ENCODE assay signal across 23 cellular contexts in the genomic region with DNA sequence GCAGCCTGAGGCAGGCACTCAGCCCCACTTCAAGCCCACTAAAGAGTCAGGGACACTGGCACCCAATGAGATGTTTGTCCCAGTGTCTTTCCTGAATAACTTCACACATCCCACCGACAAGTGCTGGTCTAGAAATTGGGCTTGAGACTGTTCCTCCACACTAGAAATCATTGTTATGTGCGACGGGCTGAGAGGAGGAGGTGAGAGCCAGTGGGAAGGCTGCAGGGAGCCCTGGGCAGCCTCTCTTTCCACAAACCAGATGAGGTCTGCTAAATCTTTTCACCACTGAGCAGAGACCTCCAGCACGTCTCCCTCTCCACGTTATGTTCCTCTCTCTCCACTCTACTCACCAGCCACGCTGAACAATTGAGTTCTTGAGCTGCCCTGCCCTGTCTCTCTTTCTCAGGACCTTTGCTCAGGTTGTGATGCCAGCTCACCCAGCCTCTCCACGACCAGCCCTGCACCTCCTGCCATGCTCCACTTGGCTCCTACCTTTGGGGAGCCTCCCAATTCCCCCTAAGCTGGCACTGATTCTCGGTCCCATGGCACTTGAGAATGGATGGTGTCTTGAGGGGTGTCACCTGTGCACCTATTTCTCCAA.
"Had no signal": no experiment of that assay in that cellular context is flagged by ENCODE, and none has a peak within 500 bp of the region (broad histone marks: within the 10 kb centered on the region; RNA-seq: fewer than 3 reads in every experiment).

No MANE protein-coding gene starts in this region.

- H3K4me1 ChIP-seq: right lobe of liver, upper lobe of right lung had no signal

- H3K9me3 Mint-ChIP-seq: activated CD4-positive, alpha-beta memory T cell treated with anti-CD3 and anti-CD28 coated beads for 36 hours; activated naive CD4-positive, alpha-beta T cell treated with anti-CD3 and anti-CD28 coated beads, Interleukin-2, amount 50 U/mL, for 24 hours; activated T-helper 1 cell treated with anti-CD3 and anti-CD28 coated beads, Interleukin-12 subunit alpha, Interleukin-12 subunit beta, Interleukin-2, Interleukin-4 antibody, amounts not matched to agents 30 ng/mL and 10 ng/mL and 1 ng/mL, durations not matched to agents 14 hours and 24 hours and 36 hours; stimulated activated naive B cell treated with anti-CD40 and anti-IgM and Interleukin-4, amounts not matched to agents 10 μg/mL and 1 μg/mL and 100 μg/mL, for 72 hours had no signal

- H3K27ac Mint-ChIP-seq: activated CD4-positive, alpha-beta memory T cell treated with anti-CD3 and anti-CD28 coated beads for 36 hours; activated naive CD4-positive, alpha-beta T cell treated with anti-CD3 and anti-CD28 coated beads, Interleukin-2, amount 50 U/mL, for 24 hours; activated T-helper 1 cell treated with anti-CD3 and anti-CD28 coated beads, Interleukin-12 subunit alpha, Interleukin-12 subunit beta, Interleukin-2, Interleukin-4 antibody, amounts not matched to agents 30 ng/mL and 10 ng/mL and 1 ng/mL, durations not matched to agents 14 hours and 24 hours and 36 hours; stimulated activated naive B cell treated with anti-CD40 and anti-IgM and Interleukin-4, amounts not matched to agents 10 μg/mL and 1 μg/mL and 100 μg/mL, for 72 hours had no signal

- ATAC-seq: heart right ventricle; left lobe of liver; lower lobe of right lung; mucosa of descending colon; right lobe of liver; stimulated activated naive B cell treated with anti-CD40 and anti-IgM and Interleukin-4, amounts not matched to agents 10 μg/mL and 1 μg/mL and 100 μg/mL, for 72 hours had no signal

- H3K4me3 Mint-ChIP-seq: activated CD4-positive, alpha-beta memory T cell treated with anti-CD3 and anti-CD28 coated beads for 36 hours; activated naive CD4-positive, alpha-beta T cell treated with anti-CD3 and anti-CD28 coated beads, Interleukin-2, amount 50 U/mL, for 24 hours; activated T-helper 1 cell treated with anti-CD3 and anti-CD28 coated beads, Interleukin-12 subunit alpha, Interleukin-12 subunit beta, Interleukin-2, Interleukin-4 antibody, amounts not matched to agents 30 ng/mL and 10 ng/mL and 1 ng/mL, durations not matched to agents 14 hours and 24 hours and 36 hours; stimulated activated naive B cell treated with anti-CD40 and anti-IgM and Interleukin-4, amounts not matched to agents 10 μg/mL and 1 μg/mL and 100 μg/mL, for 72 hours had no signal

- H3K27me3 Mint-ChIP-seq: stimulated activated naive B cell treated with anti-CD40 and anti-IgM and Interleukin-4, amounts not matched to agents 10 μg/mL and 1 μg/mL and 100 μg/mL, for 72 hours had no signal

- H3K4me2 ChIP-seq: smooth muscle cell had no signal

- H3K4me1 Mint-ChIP-seq: activated naive CD4-positive, alpha-beta T cell treated with anti-CD3 and anti-CD28 coated beads, Interleukin-2, amount 50 U/mL, for 24 hours; stimulated activated naive B cell treated with anti-CD40 and anti-IgM and Interleukin-4, amounts not matched to agents 10 μg/mL and 1 μg/mL and 100 μg/mL, for 72 hours had no signal

- DNase-seq: activated CD4-positive, alpha-beta memory T cell treated with anti-CD3 and anti-CD28 coated beads for 36 hours; activated CD4-positive, alpha-beta T cell treated with anti-CD3 and anti-CD28 coated beads for 48 hours; activated gamma-delta T cell treated with Interleukin-2 at 50 U/mL for 16 hours; activated T-cell treated with anti-CD3 and anti-CD28 coated beads for 4 hours; aorta; erythroblast; foreskin fibroblast; heart right ventricle; kidney; lower lobe of right lung; mesendoderm; mucosa of descending colon; occipital lobe; right lobe of liver; stimulated activated CD4-positive, alpha-beta T cell treated with anti-CD3 and anti-CD28 coated beads, Interleukin-2, amount 100 ng/mL, for 48 hours; stimulated activated CD8-positive, alpha-beta memory T cell treated with anti-CD3 and anti-CD28 coated beads, Interleukin-4, amount 100 ng/mL, for 48 hours; stimulated activated naive B cell treated with anti-CD40 and anti-IgM and Interleukin-4, amounts not matched to agents 10 μg/mL and 1 μg/mL and 100 μg/mL, for 72 hours; upper lobe of right lung had no signal

- H3K36me3 Mint-ChIP-seq: activated CD4-positive, alpha-beta memory T cell treated with anti-CD3 and anti-CD28 coated beads for 36 hours; activated naive CD4-positive, alpha-beta T cell treated with anti-CD3 and anti-CD28 coated beads, Interleukin-2, amount 50 U/mL, for 24 hours; stimulated activated naive B cell treated with anti-CD40 and anti-IgM and Interleukin-4, amounts not matched to agents 10 μg/mL and 1 μg/mL and 100 μg/mL, for 72 hours had no signal

- H3K9me3 ChIP-seq: heart right ventricle, lower lobe of right lung, mucosa of descending colon, right lobe of liver, upper lobe of right lung had no signal

- H3K27ac ChIP-seq: coronary artery, lower lobe of right lung, right lobe of liver, upper lobe of right lung had no signal

- H3K27me3 ChIP-seq: heart right ventricle, right lobe of liver, upper lobe of right lung had no signal
